In genomic region chr13:98549728-98550317, GRCh38 we compare ENCODE assay signal across 8 cellular contexts. TPM values are rescaled to one million over a fixed set of nuclear protein-coding genes. Genes with fewer than 3 reads are reported as not detected.
DNase-seq lines count a peak whose midpoint lies in the region; ATAC-seq and TF ChIP-seq lines count a peak whose summit lies in the region.
"Had no signal": no experiment of that assay in that cellular context is flagged by ENCODE, and none has a peak within 500 bp of the region (broad histone marks: within the 10 kb centered on the region; RNA-seq: fewer than 3 reads in every experiment).

No MANE protein-coding gene starts in this region.

- CTCF ChIA-PET in WTC11 (lab: Charles Lee), result interaction anchor here (2.6 kb wide), 1 partner anchor 104 kb away, joined by 6 read pairs; no protein-coding TSS in a partner anchor

- DNase-seq in WTC11 (ENCODE audit: low spot score) (no peak), nucleus accumbens (lab: John Stamatoyannopoulos, UW) (no peak), D341Med (ENCODE audit: low spot score) (no peak), NCI-H1105 treated with DMSO at 0.1 percent for 48 hours (lab: John Stamatoyannopoulos, UW) (no peak)
- DNase-seq: NCI-H1694 had no signal

- no peak overlapping the region for H3K4me3 ChIP-seq in neutrophil (ENCODE audit: low read depth in 1 of 2, low read length in 1 of 2)

- POLR2A ChIA-PET in WTC11 (lab: Charles Lee), result no interaction called here

- no peaks in the 10 kb centered on the region for H3K27me3 Mint-ChIP-seq in WTC11 (ENCODE audit: low read depth)

- peaks cover 9% of the 10 kb centered on the region for H3K9me3 Mint-ChIP-seq in WTC11

- no peaks in the 10 kb centered on the region for H3K27me3 ChIP-seq in neutrophil

- no peak for TF ChIP-seq CTCF in WTC11 (IDR thresholded peaks at IDR 0.05)
- TF ChIP-seq CTCF in neutrophil (IDR thresholded peaks at IDR 0.05), result no peak

- peaks cover 34 to 45% of the 10 kb centered on the region in 2 experiments for H3K4me1 ChIP-seq in neutrophil (ENCODE audit: control insufficient read depth in 1 of 2, insufficient read depth in 1 of 2, low read depth in 1 of 2, low read length in 1 of 2)

- H3K4me1 Mint-ChIP-seq in WTC11, result peaks cover 47% of the 10 kb centered on the region

- H3K36me3 Mint-ChIP-seq in WTC11, result peaks cover 29% of the 10 kb centered on the region

- peak overlapping the region; percentile 24; the same call in 1 of the 2 replicates for H3K27ac Mint-ChIP-seq in WTC11

- ATAC-seq in GM19023 (IDR thresholded peaks at IDR 0.05; ENCODE audit: unreplicated experiment) (peak; percentile 52), HG02759 (IDR thresholded peaks at IDR 0.05; ENCODE audit: unreplicated experiment) (peak; percentile 69), WTC11 (no peak)

- H3K36me3 ChIP-seq in neutrophil, result no peaks in the 10 kb centered on the region

- H3K27ac ChIP-seq in neutrophil, result peak overlapping the region; percentile 81

- H3K9me3 ChIP-seq in neutrophil, result no peaks in the 10 kb centered on the region

- H3K4me3 Mint-ChIP-seq in WTC11, result no peak overlapping the region

TF ChIP-seq in WTC11, 78 proteins besides CTCF, POLR2A, EP300 and RAD21 (continues in another document):
- TF ChIP-seq, protein P1, sequence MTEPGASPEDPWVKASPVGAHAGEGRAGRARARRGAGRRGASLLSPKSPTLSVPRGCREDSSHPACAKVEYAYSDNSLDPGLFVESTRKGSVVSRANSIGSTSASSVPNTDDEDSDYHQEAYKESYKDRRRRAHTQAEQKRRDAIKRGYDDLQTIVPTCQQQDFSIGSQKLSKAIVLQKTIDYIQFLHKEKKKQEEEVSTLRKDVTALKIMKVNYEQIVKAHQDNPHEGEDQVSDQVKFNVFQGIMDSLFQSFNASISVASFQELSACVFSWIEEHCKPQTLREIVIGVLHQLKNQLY (CRISPR knock-in tag; IDR thresholded peaks at IDR 0.05), result no peak
- TF ChIP-seq ARID4B (CRISPR knock-in tag; IDR thresholded peaks at IDR 0.05; ENCODE audit: borderline replicate concordance) (no peak), ZNF263 (CRISPR knock-in tag; IDR thresholded peaks at IDR 0.05; ENCODE audit: low read depth) (no peak), FOXP1 (CRISPR knock-in tag; IDR thresholded peaks at IDR 0.05; ENCODE audit: borderline replicate concordance) (no peak), EMX1 (CRISPR knock-in tag; IDR thresholded peaks at IDR 0.05) (no peak), RORB (CRISPR knock-in tag; IDR thresholded peaks at IDR 0.05) (no peak), ATF2 (CRISPR knock-in tag; IDR thresholded peaks at IDR 0.05; ENCODE audit: borderline replicate concordance, low read depth) (no peak), NR3C1 (CRISPR knock-in tag; conservative IDR thresholded peaks at IDR 0.05; ENCODE audit: low read depth) (no peak), PRDM15 (CRISPR knock-in tag; IDR thresholded peaks at IDR 0.05) (no peak)
- TF ChIP-seq, protein P2, sequence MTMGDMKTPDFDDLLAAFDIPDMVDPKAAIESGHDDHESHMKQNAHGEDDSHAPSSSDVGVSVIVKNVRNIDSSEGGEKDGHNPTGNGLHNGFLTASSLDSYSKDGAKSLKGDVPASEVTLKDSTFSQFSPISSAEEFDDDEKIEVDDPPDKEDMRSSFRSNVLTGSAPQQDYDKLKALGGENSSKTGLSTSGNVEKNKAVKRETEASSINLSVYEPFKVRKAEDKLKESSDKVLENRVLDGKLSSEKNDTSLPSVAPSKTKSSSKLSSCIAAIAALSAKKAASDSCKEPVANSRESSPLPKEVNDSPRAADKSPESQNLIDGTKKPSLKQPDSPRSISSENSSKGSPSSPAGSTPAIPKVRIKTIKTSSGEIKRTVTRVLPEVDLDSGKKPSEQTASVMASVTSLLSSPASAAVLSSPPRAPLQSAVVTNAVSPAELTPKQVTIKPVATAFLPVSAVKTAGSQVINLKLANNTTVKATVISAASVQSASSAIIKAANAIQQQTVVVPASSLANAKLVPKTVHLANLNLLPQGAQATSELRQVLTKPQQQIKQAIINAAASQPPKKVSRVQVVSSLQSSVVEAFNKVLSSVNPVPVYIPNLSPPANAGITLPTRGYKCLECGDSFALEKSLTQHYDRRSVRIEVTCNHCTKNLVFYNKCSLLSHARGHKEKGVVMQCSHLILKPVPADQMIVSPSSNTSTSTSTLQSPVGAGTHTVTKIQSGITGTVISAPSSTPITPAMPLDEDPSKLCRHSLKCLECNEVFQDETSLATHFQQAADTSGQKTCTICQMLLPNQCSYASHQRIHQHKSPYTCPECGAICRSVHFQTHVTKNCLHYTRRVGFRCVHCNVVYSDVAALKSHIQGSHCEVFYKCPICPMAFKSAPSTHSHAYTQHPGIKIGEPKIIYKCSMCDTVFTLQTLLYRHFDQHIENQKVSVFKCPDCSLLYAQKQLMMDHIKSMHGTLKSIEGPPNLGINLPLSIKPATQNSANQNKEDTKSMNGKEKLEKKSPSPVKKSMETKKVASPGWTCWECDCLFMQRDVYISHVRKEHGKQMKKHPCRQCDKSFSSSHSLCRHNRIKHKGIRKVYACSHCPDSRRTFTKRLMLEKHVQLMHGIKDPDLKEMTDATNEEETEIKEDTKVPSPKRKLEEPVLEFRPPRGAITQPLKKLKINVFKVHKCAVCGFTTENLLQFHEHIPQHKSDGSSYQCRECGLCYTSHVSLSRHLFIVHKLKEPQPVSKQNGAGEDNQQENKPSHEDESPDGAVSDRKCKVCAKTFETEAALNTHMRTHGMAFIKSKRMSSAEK (CRISPR knock-in tag; IDR thresholded peaks at IDR 0.05; ENCODE audit: borderline replicate concordance), result no peak

RNA-seq across cellular contexts. Expression of gene STK24, which starts 27.1 kb away (rescaled TPM):
- 122 to 138 TPM (median 134 TPM) in 3 replicates for total RNA-seq in WTC11 (2021)
